8 cellular contexts compared by ENCODE assay signal in the genomic region with DNA sequence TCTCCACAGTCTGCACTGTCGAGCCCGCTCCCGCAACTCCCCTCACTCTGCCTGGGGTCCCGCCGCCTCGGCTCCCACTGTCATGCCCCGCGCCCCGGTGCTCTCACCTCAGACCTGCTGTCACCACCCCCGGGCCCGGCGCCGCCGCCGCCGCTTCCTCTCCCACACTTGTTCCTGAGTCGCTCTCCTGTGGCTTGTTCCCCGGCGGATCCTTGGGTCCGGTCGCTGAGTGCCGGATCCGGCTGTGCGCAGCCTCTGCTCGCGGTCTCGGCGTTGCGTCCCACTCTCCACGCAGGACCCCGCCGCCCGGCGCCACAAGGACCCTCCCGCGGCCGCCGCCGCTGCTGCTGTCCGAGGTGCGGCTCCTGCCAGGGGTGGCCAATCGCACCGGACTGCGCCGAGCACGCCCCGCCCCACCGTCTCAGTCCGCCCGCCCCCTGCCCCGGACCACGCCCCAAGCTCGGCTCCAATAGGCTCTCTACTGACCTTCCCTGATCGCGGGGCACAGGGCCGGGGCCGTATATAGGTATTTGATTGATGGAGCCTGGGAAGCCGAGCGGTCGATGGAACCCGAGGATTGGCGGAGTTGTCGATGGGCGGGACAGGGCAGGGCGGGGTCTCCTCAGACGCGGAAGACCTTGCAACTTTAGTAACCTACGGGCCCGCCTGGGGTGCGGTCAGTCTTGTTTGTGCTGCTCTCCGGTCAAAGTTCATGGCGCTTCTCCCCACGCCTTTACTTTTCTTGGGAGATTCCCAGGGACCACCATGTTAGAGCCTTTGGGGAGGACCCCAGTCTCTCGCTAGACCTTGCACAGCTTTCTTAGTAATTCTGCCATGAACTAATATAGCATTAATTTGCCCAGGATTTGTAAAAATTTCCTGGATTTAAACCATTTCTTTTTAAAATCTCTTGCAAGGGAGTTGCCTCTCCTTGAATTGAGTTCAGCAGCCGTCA. TPM values are rescaled to one million over a fixed set of nuclear protein-coding genes. Genes with fewer than 3 reads are reported as not detected.
DNase-seq lines count a peak whose midpoint lies in the region; ATAC-seq and TF ChIP-seq lines count a peak whose summit lies in the region.

TAOK3 (minus strand) TSS at position 367 of the 955 bp plus-strand sequence. CDS start 117,340 bp downstream, outside the sequence.

- H3K9me3 Mint-ChIP-seq in activated CD4-positive, alpha-beta memory T cell treated with anti-CD3 and anti-CD28 coated beads for 36 hours, result no peaks in the 10 kb centered on the region

- under 1% methylated on average over 24 of the region's 75 CpGs for WGBS in right lobe of liver (ENCODE audit: insufficient coverage, low coverage, low lambda C conversion rate, missing lambda C conversion rate)

- no peaks in the 10 kb centered on the region for H3K9me3 ChIP-seq in right lobe of liver

- CTCF ChIA-PET in activated CD4-positive, alpha-beta memory T cell treated with anti-CD3 and anti-CD28 coated beads for 36 hours (lab: Charles Lee), result interaction anchor here (0.9 to 2.3 kb wide), 5 partner anchors 14 to 499 kb away, joined by 3 to 17 read pairs (median 4); no protein-coding TSS in a partner anchor

- H3K27me3 ChIP-seq in dorsolateral prefrontal cortex (no peaks in the 10 kb centered on the region), right lobe of liver (no peaks in the 10 kb centered on the region)

- peak within 1 kb of the TSS; percentile 95 for H3K27ac Mint-ChIP-seq in activated CD4-positive, alpha-beta memory T cell treated with anti-CD3 and anti-CD28 coated beads for 36 hours

- DNase-seq in CD1c-positive myeloid dendritic cell (ENCODE audit: extremely low spot score) (peak; percentile 98), NCI-H82 treated with DMSO at 0.1 percent for 48 hours (lab: John Stamatoyannopoulos, UW; ENCODE audit: unreplicated experiment) (peak; percentile 97), dorsolateral prefrontal cortex (peak; percentile 94 to 99 (median 98)), right lobe of liver (peak; percentile 99)
- peak; percentile 99 for DNase-seq in activated CD4-positive, alpha-beta memory T cell treated with anti-CD3 and anti-CD28 coated beads for 36 hours
- peak; percentile 93 to 97 for DNase-seq in stimulated activated CD4-positive, alpha-beta T cell treated with anti-CD3 and anti-CD28 coated beads, Interleukin-4, amount 100 ng/mL, for 4 hours

- POLR2A ChIA-PET in activated CD4-positive, alpha-beta memory T cell treated with anti-CD3 and anti-CD28 coated beads for 36 hours (lab: Charles Lee), result interaction anchor here (0.6 to 1.6 kb wide), 5 partner anchors 15 to 252 kb away, joined by 3 to 7 read pairs (median 3); no protein-coding TSS in a partner anchor

- peak; percentile 74 for ATAC-seq in GM19438 (IDR thresholded peaks at IDR 0.05; ENCODE audit: low read depth, unreplicated experiment)
- ATAC-seq in HG03575 (IDR thresholded peaks at IDR 0.05; ENCODE audit: extremely low read depth, insufficient number of reproducible peaks, low FRiP score, unreplicated experiment), result peak; percentile 50
- peak; percentile 84 to 95 (median 90) for ATAC-seq in right lobe of liver

- H3K4me3 Mint-ChIP-seq in activated CD4-positive, alpha-beta memory T cell treated with anti-CD3 and anti-CD28 coated beads for 36 hours, result peak within 1 kb of the TSS; percentile 90

- no peaks in the 10 kb centered on the region for H3K36me3 ChIP-seq in right lobe of liver

- H3K27me3 Mint-ChIP-seq in activated CD4-positive, alpha-beta memory T cell treated with anti-CD3 and anti-CD28 coated beads for 36 hours, result no peaks in the 10 kb centered on the region

- peak within 1 kb of the TSS in 58 of 59 donors; percentile 32 to 99 (median 88) for H3K27ac ChIP-seq in dorsolateral prefrontal cortex
- H3K27ac ChIP-seq in right lobe of liver, result peak within 1 kb of the TSS; percentile 94 to 98 (median 95)

- intact Hi-C loops in activated CD4-positive, alpha-beta memory T cell treated with anti-CD3 and anti-CD28 coated beads for 36 hours (cut with micrococcal nuclease), result loop anchor here (1.0 to 10.0 kb wide), 5 partner anchors 14 to 1292 kb away; partner anchors contain the start of genes PEBP1 and PRKAB1
- intact Hi-C loops in dorsolateral prefrontal cortex (cut with DNase I) (loop anchor here (2.0 to 10.0 kb wide), 5 partner anchors 71 to 1292 kb away; partner anchors contain the start of genes PEBP1 (in 1 of the 2) and PRKAB1 (in 1 of the 2)), right lobe of liver (cut with DNase I) (loop anchor here (10.0 kb wide), 2 partner anchors 188 to 248 kb away; no protein-coding TSS in a partner anchor)

- TF ChIP-seq CTCF in dorsolateral prefrontal cortex (IDR thresholded peaks at IDR 0.05 in 54 of 56, conservative IDR thresholded peaks at IDR 0.05 in 2 of 56; ENCODE audit: low read depth in 1 of 56, partially characterized antibody in 56 of 56) (peak in 36 of 56 donors; percentile 7 to 55 (median 24)), right lobe of liver (IDR thresholded peaks at IDR 0.05) (no peak)

- H3K36me3 Mint-ChIP-seq in activated CD4-positive, alpha-beta memory T cell treated with anti-CD3 and anti-CD28 coated beads for 36 hours, result no peaks in the 10 kb centered on the region

- peak within 1 kb of the TSS; percentile 69 to 100 (median 94) for H3K4me3 ChIP-seq in dorsolateral prefrontal cortex
- peak within 1 kb of the TSS; percentile 77 to 92 (median 87) for H3K4me3 ChIP-seq in right lobe of liver

- peaks cover 0 to 25% (median 0%) of the 10 kb centered on the region in 4 donors for H3K4me1 ChIP-seq in right lobe of liver

- H3K4me1 Mint-ChIP-seq in activated CD4-positive, alpha-beta memory T cell treated with anti-CD3 and anti-CD28 coated beads for 36 hours (ENCODE audit: low read depth), result peaks cover 43% of the 10 kb centered on the region

- TF ChIP-seq POLR2A in right lobe of liver (IDR thresholded peaks at IDR 0.05), result peak; percentile 89

RNA-seq across cellular contexts. Expression of gene TAOK3, which starts in this region (rescaled TPM):
- total RNA-seq in activated CD4-positive, alpha-beta memory T cell treated with anti-CD3 and anti-CD28 coated beads for 36 hours, result 10 to 100 TPM; 47.5 to 50.4 TPM
- 100 to 1,000 TPM in 1 of 120 experiments, 10 to 100 TPM in 119; 47.3 to 103 (median 73.3) TPM for total RNA-seq in dorsolateral prefrontal cortex
- 10 to 100 TPM; 12.2 to 21.9 (median 17.7) TPM for total RNA-seq in right lobe of liver

Comparison
In these comparisons a context has a peak if more than half of its experiments do, and no peak if none do; other contexts are left out.
1. Peak in every context shown above with its lines: DNase-seq, ATAC-seq, H3K4me3 ChIP-seq and H3K27ac ChIP-seq.
2. CTCF ChIP-seq: peak in dorsolateral prefrontal cortex (36 of 56); none in right lobe of liver (0 of 4).